Comparison of ENCODE assay signal across 23 cellular contexts in genomic region chr2:24189551-24189950, GRCh38. TPM values are rescaled to one million over a fixed set of nuclear protein-coding genes. Genes with fewer than 3 reads are reported as not detected.
DNase-seq lines count a peak whose midpoint lies in the region; ATAC-seq, FAIRE-seq and TF ChIP-seq lines count a peak whose summit lies in the region.
"Had no signal": no experiment of that assay in that cellular context is flagged by ENCODE, and none has a peak within 500 bp of the region (broad histone marks: within the 10 kb centered on the region; RNA-seq: fewer than 3 reads in every experiment).

No MANE protein-coding gene starts in this region.

- no peak overlapping the region for H2AFZ ChIP-seq in H1 (ENCODE audit: low read length)

- POLR2A ChIA-PET in H1 (lab: Charles Lee; ENCODE audit: partially characterized antibody), result no interaction called here

- FAIRE-seq in H1 (lab: Jason Lieb, UNC), result no peak
- FAIRE-seq: A204.1, D721Med, H54 had no signal

- H3K79me1 ChIP-seq in H1 (ENCODE audit: low read depth, low read length), result no peaks in the 10 kb centered on the region

- no peaks in the 10 kb centered on the region for H3K9me3 ChIP-seq in H1 (ENCODE audit: insufficient read depth in 2 of 2, low read depth in 1 of 2, low read length in 1 of 2)
- H3K9me3 ChIP-seq: BE2C had no signal

- H3K36me3 ChIP-seq in H1 (ENCODE audit: control insufficient read depth in 2 of 4, insufficient read depth in 4 of 4, low read length in 3 of 4), result no peaks in the 10 kb centered on the region
- H3K36me3 ChIP-seq: BE2C had no signal

- H3K4me3 ChIP-seq in H1 (ENCODE audit: extremely low read depth in 1 of 4, insufficient read depth in 2 of 4, low read depth in 3 of 4, low read length in 4 of 4), result no peak overlapping the region

- no peak overlapping the region for H3K18ac ChIP-seq in H1 (ENCODE audit: extremely low read depth, low read length)

- H3K4me1 Mint-ChIP-seq in neural crest cell, result peaks cover 17% of the 10 kb centered on the region
- no peaks in the 10 kb centered on the region for H3K4me1 Mint-ChIP-seq in chondrocyte (ENCODE audit: low read depth)
- H3K4me1 Mint-ChIP-seq: CD4-positive, CD25-positive, alpha-beta regulatory T cell; CD8-positive, alpha-beta memory T cell had no signal

- H2BK120ac ChIP-seq in H1 (replicated peaks; ENCODE audit: low read depth, low read length), result no peak overlapping the region

- H3K4me3 Mint-ChIP-seq in neural crest cell (no peak overlapping the region), chondrocyte (ENCODE audit: unreplicated experiment) (no peak overlapping the region)
- H3K4me3 Mint-ChIP-seq: CD4-positive, CD25-positive, alpha-beta regulatory T cell; CD8-positive, alpha-beta memory T cell had no signal

- no peak overlapping the region for H2BK5ac ChIP-seq in H1 (ENCODE audit: low read depth, low read length)

- H3K79me2 ChIP-seq in H1 (ENCODE audit: control insufficient read depth in 1 of 2, insufficient read depth in 2 of 2, low read length in 2 of 2), result no peaks in the 10 kb centered on the region

- no peak overlapping the region for H3K9ac ChIP-seq in H1 (replicated peaks in 1 of 4; ENCODE audit: extremely low read depth in 1 of 4, low read depth in 3 of 4, low read length in 3 of 4)

- TF ChIP-seq POLR2A in H1 (IDR thresholded peaks at IDR 0.05; ENCODE audit: control extremely low read depth in 1 of 2, low read depth in 2 of 2, low read length in 2 of 2), result no peak

- ATAC-seq in GM21390 (IDR thresholded peaks at IDR 0.05; ENCODE audit: unreplicated experiment), result no peak

- CTCF ChIA-PET in H1 (lab: Charles Lee; ENCODE audit: partially characterized antibody), result interaction anchor here (1.2 kb wide), 1 partner anchor 22 kb away, joined by 3 read pairs; no protein-coding TSS in a partner anchor

- no peak for TF ChIP-seq RAD21 in H1 (IDR thresholded peaks at IDR 0.05 in 1 of 2, conservative IDR thresholded peaks at IDR 0.05 in 1 of 2; ENCODE audit: low read depth in 2 of 2, low read length in 2 of 2)

- no peaks in the 10 kb centered on the region for H3K23me2 ChIP-seq in H1 (ENCODE audit: low read depth, low read length)

- H3K27ac ChIP-seq in H1 (ENCODE audit: low read depth, low read length), result no peak overlapping the region
- H3K27ac ChIP-seq: HL-60 had no signal

- DNase-seq in SK-N-DZ (ENCODE audit: low spot score) (peak; percentile 13), H1 (ENCODE audit: low read depth in 1 of 2, low spot score in 2 of 2) (peak in 1 of 2 experiments; percentile 43), neural crest cell (ENCODE audit: low read depth, low spot score) (no peak), NCI-H1694 treated with DMSO at 0.1 percent for 48 hours (lab: John Stamatoyannopoulos, UW) (no peak), chondrocyte (ENCODE audit: low spot score) (no peak), DMS79 treated with DMSO at 0.1 percent for 48 hours (lab: John Stamatoyannopoulos, UW) (no peak)
- DNase-seq: ACHN; BE2C; C1 segment of cervical spinal cord; Caco-2; CD4-positive, CD25-positive, alpha-beta regulatory T cell; CD8-positive, alpha-beta memory T cell; GF-D8; HCEC 1CT; IMR-90; KBM-7 had no signal

- no peak overlapping the region for H2BK20ac ChIP-seq in H1 (ENCODE audit: low read length)

- peak overlapping the region; percentile 59 for H3K27ac Mint-ChIP-seq in neural crest cell (ENCODE audit: unreplicated experiment)
- no peak overlapping the region for H3K27ac Mint-ChIP-seq in chondrocyte (ENCODE audit: unreplicated experiment)
- H3K27ac Mint-ChIP-seq: CD8-positive, alpha-beta memory T cell had no signal

- no peak overlapping the region for H3K4ac ChIP-seq in H1 (replicated peaks; ENCODE audit: insufficient read length, low read depth, low read length)

- H4K91ac ChIP-seq in H1 (replicated peaks; ENCODE audit: insufficient read length, low read length), result no peak overlapping the region

- H3K56ac ChIP-seq in H1 (replicated peaks; ENCODE audit: insufficient read length, low read depth, low read length), result no peak overlapping the region

- peaks cover 0 to 2% (median 0%) of the 10 kb centered on the region in 4 experiments; a peak in 3 of 7 replicates for H3K27me3 ChIP-seq in H1 (replicated peaks in 1 of 4; ENCODE audit: control insufficient read depth in 3 of 4, extremely low read depth in 1 of 4, insufficient read depth in 3 of 4, low read length in 3 of 4)
- H3K27me3 ChIP-seq: BE2C had no signal

- peaks cover 16% of the 10 kb centered on the region for H3K9me3 Mint-ChIP-seq in neural crest cell
- H3K9me3 Mint-ChIP-seq in chondrocyte (ENCODE audit: low read depth), result peaks cover 16% of the 10 kb centered on the region

- H2BK12ac ChIP-seq in H1 (ENCODE audit: low read depth, low read length), result no peak overlapping the region

- TF ChIP-seq CTCF in H1 (IDR thresholded peaks at IDR 0.05; ENCODE audit: control extremely low read depth in 1 of 3, insufficient read depth in 1 of 3, low read depth in 1 of 3, low read length in 3 of 3), result peak in 1 of 3 experiments; percentile 1; a peak in 1 of 4 replicates
- no peak for TF ChIP-seq CTCF in neural crest cell (conservative IDR thresholded peaks at IDR 0.05)
- no peak for TF ChIP-seq CTCF in chondrocyte (IDR thresholded peaks at IDR 0.05)

- H3K4me2 ChIP-seq in H1 (ENCODE audit: insufficient read depth in 1 of 2, low read depth in 2 of 2, low read length in 2 of 2), result no peak overlapping the region

- H3K23ac ChIP-seq in H1 (ENCODE audit: insufficient read length), result no peak overlapping the region

- H2AK5ac ChIP-seq in H1 (ENCODE audit: low read depth, low read length), result no peak overlapping the region

- WGBS in H1 (ENCODE audit: extremely low coverage in 1 of 2, insufficient coverage in 1 of 2, insufficient read length in 1 of 2, insufficient replicate concordance in 2 of 2, low coverage in 1 of 2, low lambda C conversion rate in 2 of 2, missing lambda C conversion rate in 1 of 2), 2 experiments, result 89% methylated on average over 10 of the region's 10 CpGs; no CpG with 5 or more reads in 1 of the 2 experiments

- H3K4me1 ChIP-seq in H1 (replicated peaks in 1 of 4; ENCODE audit: control insufficient read depth in 3 of 4, insufficient read depth in 4 of 4, low read length in 3 of 4), result no peaks in the 10 kb centered on the region
- H3K4me1 ChIP-seq: BE2C had no signal

- no peak overlapping the region for H4K8ac ChIP-seq in H1 (ENCODE audit: extremely low read depth, insufficient read depth, low read length)

- no peaks in the 10 kb centered on the region for H3K27me3 Mint-ChIP-seq in neural crest cell (ENCODE audit: low read depth)
- H3K27me3 Mint-ChIP-seq in chondrocyte (ENCODE audit: low read depth), result no peaks in the 10 kb centered on the region

- no peak overlapping the region for H2BK15ac ChIP-seq in H1 (ENCODE audit: low read length)

- no peaks in the 10 kb centered on the region for H4K20me1 ChIP-seq in H1 (replicated peaks in 1 of 2; ENCODE audit: control insufficient read depth in 1 of 2, insufficient read depth in 2 of 2, low read length in 2 of 2)

- no peak for TF ChIP-seq EP300 in H1 (IDR thresholded peaks at IDR 0.05; ENCODE audit: borderline replicate concordance in 1 of 2, low read depth in 2 of 2, low read length in 2 of 2)

- no peak overlapping the region for H3K14ac ChIP-seq in H1 (ENCODE audit: insufficient read length)

- H3K36me3 Mint-ChIP-seq in neural crest cell (ENCODE audit: low read depth) (peaks cover 21% of the 10 kb centered on the region), chondrocyte (ENCODE audit: low read depth) (peaks cover 9% of the 10 kb centered on the region)

- no peak overlapping the region for H4K5ac ChIP-seq in H1 (ENCODE audit: insufficient read length, low read depth, low read length)

TF ChIP-seq in H1, 55 proteins besides CTCF, POLR2A, EP300 and RAD21 (continues in another document):
- TF ChIP-seq USF2 (IDR thresholded peaks at IDR 0.05; ENCODE audit: low read length) (no peak), ATF2 (IDR thresholded peaks at IDR 0.05; ENCODE audit: low read length) (no peak), BCL11A (IDR thresholded peaks at IDR 0.05; ENCODE audit: low read depth in 2 of 2, low read length in 2 of 2) (no peak), SP4 (IDR thresholded peaks at IDR 0.05; ENCODE audit: low read length) (no peak), TCF12 (IDR thresholded peaks at IDR 0.05; ENCODE audit: low read depth, low read length) (no peak)
- TF ChIP-seq, protein P1, sequence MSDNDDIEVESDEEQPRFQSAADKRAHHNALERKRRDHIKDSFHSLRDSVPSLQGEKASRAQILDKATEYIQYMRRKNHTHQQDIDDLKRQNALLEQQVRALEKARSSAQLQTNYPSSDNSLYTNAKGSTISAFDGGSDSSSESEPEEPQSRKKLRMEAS (IDR thresholded peaks at IDR 0.05), result peak; percentile 85

RNA-seq across cellular contexts. Expression of gene FAM228A, which starts 14.7 kb away (rescaled TPM):
- 0.31 TPM in 1 of 2 replicates, not detected in the other for polyA plus RNA-seq in SK-N-DZ (2014; cell fraction: cytosol; rRNA removed)
- polyA plus RNA-seq in SK-N-DZ (2014; cell fraction: nucleus; rRNA removed), result not detected in 2 replicates
- not detected in 2 replicates for total RNA-seq in H1 (2021; fragmentation: NEBNext Ultra II Directional; extraction: Animal tissue kit (Norgen Biotek cat#: 25700))
- polyA plus RNA-seq in H1 (2011; rRNA removed), result not detected in 2 replicates
- polyA plus RNA-seq in H1 (2011; cell fraction: cytosol; rRNA removed), result not detected
- not detected for polyA plus RNA-seq in H1 (2011; cell fraction: nucleus; rRNA removed)
- not detected in 4 replicates for polyA plus RNA-seq in H1 (2012, experiment 1 of 2)
- 0.09 TPM for polyA plus RNA-seq in H1 (2012, experiment 2 of 2)
- not detected for polyA plus RNA-seq in H1 (2013, experiment 1 of 2)
- 0.06 TPM for polyA plus RNA-seq in H1 (2013, experiment 2 of 2)
- 0.10 TPM in 1 of 2 replicates, not detected in the other for polyA minus RNA-seq in H1 (2011; rRNA and poly(A)+ RNA removed)
- not detected for polyA minus RNA-seq in H1 (2011; cell fraction: cytosol; rRNA and poly(A)+ RNA removed)
- 0.60 TPM for polyA minus RNA-seq in H1 (2011; cell fraction: nucleus; rRNA and poly(A)+ RNA removed)
- 0.39 and 0.51 TPM in 2 replicates for total RNA-seq in neural crest cell
- total RNA-seq in chondrocyte, result 0.22 to 0.58 TPM (median 0.31 TPM) in 3 replicates
- total RNA-seq: Caco-2; CD4-positive, CD25-positive, alpha-beta regulatory T cell; CD8-positive, alpha-beta memory T cell; Daoy; HT1080; IMR-90 had no signal
- polyA plus RNA-seq: CD4-positive, CD25-positive, alpha-beta regulatory T cell; CD8-positive, alpha-beta memory T cell; IMR-90 had no signal
